1 cellular context compared by ENCODE assay signal in genomic region chr14:53888535-53889386, GRCh38.
A peak's percentile ranks its signal among the peaks of the same experiment; 100 is the strongest.
TF ChIP-seq lines count a peak whose summit lies in the region.

No MANE protein-coding gene starts in this region.

TF ChIP-seq in HepG2, 621 proteins besides CTCF, POLR2A, EP300 and RAD21 (continued from another document):
- TF ChIP-seq HNF1B (CRISPR knock-in tag; IDR thresholded peaks at IDR 0.05), result peak; percentile 59
